ENCODE assay signal across 8 cellular contexts in genomic region chr4:54217642-54218486, GRCh38. TPM values are rescaled to one million over a fixed set of nuclear protein-coding genes. Genes with fewer than 3 reads are reported as not detected.
DNase-seq lines count a peak whose midpoint lies in the region; ATAC-seq lines count a peak whose summit lies in the region.

No MANE protein-coding gene starts in this region.

- ATAC-seq in HG03196 (IDR thresholded peaks at IDR 0.05; ENCODE audit: unreplicated experiment), result peak; percentile 59

- DNase-seq in NCI-H524 (lab: John Stamatoyannopoulos, UW) (peak; percentile 48 to 77), NCI-H524 treated with DMSO at 0.1 percent for 48 hours (lab: John Stamatoyannopoulos, UW) (no peak), NCI-H226 (peak; percentile 35), dermis microvascular lymphatic vessel endothelial cell (ENCODE audit: low read depth in 2 of 2) (peak; percentile 51 to 79), left kidney (ENCODE audit: low read depth, low spot score) (peak; percentile 93)
- DNase-seq in activated CD4-positive, CD25-positive, alpha-beta regulatory T cell treated with anti-CD3 and anti-CD28 coated beads, Interleukin-2, amount 50 U/mL, for 72 hours, result peak; percentile 48
- peak; percentile 57 for DNase-seq in stimulated activated CD4-positive, alpha-beta T cell treated with anti-CD3 and anti-CD28 coated beads, Interleukin-4, amount 100 ng/mL, for 24 hours

RNA-seq across cellular contexts. Expression of gene PDGFRA, which starts 11.2 kb away (rescaled TPM):
- total RNA-seq in dermis microvascular lymphatic vessel endothelial cell, result 0.13 and 0.39 TPM in 2 replicates
